Comparison of ENCODE assay signal across 8 cellular contexts in genomic region chr17:29219378-29220047, GRCh38. TPM values are rescaled to one million over a fixed set of nuclear protein-coding genes. Genes with fewer than 3 reads are reported as not detected.
DNase-seq lines count a peak whose midpoint lies in the region; ATAC-seq, FAIRE-seq and TF ChIP-seq lines count a peak whose summit lies in the region.

No MANE protein-coding gene starts in this region.

- H3K4me1 Mint-ChIP-seq in WTC11, result peaks cover 6% of the 10 kb centered on the region

- no peak overlapping the region for H3K4me3 Mint-ChIP-seq in WTC11

- no peak for FAIRE-seq in bronchial epithelial cell (lab: Jason Lieb, UNC)

- ATAC-seq in GM21723 (IDR thresholded peaks at IDR 0.05; ENCODE audit: unreplicated experiment), result peak; percentile 63
- peak; percentile 97 for ATAC-seq in WTC11
- no peak for ATAC-seq in HG02642 (IDR thresholded peaks at IDR 0.05; ENCODE audit: poor library complexity, unreplicated experiment)

- no peaks in the 10 kb centered on the region for H3K36me3 ChIP-seq in bronchial epithelial cell (ENCODE audit: control insufficient read depth, insufficient read depth, low read length)

- no peaks in the 10 kb centered on the region for H3K36me3 Mint-ChIP-seq in WTC11

- TF ChIP-seq CTCF in WTC11 (IDR thresholded peaks at IDR 0.05) (peak; percentile 82), bronchial epithelial cell (IDR thresholded peaks at IDR 0.05; ENCODE audit: insufficient read depth, low read length, severe bottlenecking) (peak; percentile 84)

- POLR2A ChIA-PET in WTC11 (lab: Charles Lee), result no interaction called here

- CTCF ChIA-PET in WTC11 (lab: Charles Lee), result interaction anchor here (0.7 to 8.5 kb wide), 33 partner anchors 8 to 317 kb away, joined by 3 to 222 read pairs (median 4); partner anchors contain the start of genes MYO18A and NUFIP2

- no peak overlapping the region for H3K4me3 ChIP-seq in bronchial epithelial cell (ENCODE audit: low read depth, low read length)

- peak in 12 of 14 donors; percentile 47 to 86 (median 74) for DNase-seq in C1 segment of cervical spinal cord (lab: John Stamatoyannopoulos, UW)
- peak; percentile 69 for DNase-seq in NCI-H2171 (lab: John Stamatoyannopoulos, UW)
- DNase-seq in WTC11 (ENCODE audit: low spot score), result peak; percentile 89
- DNase-seq in bronchial epithelial cell (ENCODE audit: low read depth), result peak; percentile 44
- DNase-seq in islet precursor cell, result peak; percentile 93
- peak; percentile 54 to 58 (median 56) for DNase-seq in stimulated activated CD4-positive, alpha-beta T cell treated with anti-CD3 and anti-CD28 coated beads, Interleukin-1b, Interleukin-23, amount 100 ng/mL, for 24 hours (ENCODE audit: low read depth in 4 of 4, low spot score in 1 of 4)

- H3K27ac Mint-ChIP-seq in WTC11, result no peak overlapping the region

- H3K9me3 Mint-ChIP-seq in WTC11, result no peaks in the 10 kb centered on the region

- no peaks in the 10 kb centered on the region for H3K27me3 Mint-ChIP-seq in WTC11 (ENCODE audit: low read depth)

- no peaks in the 10 kb centered on the region for H3K27me3 ChIP-seq in bronchial epithelial cell (ENCODE audit: control insufficient read depth, insufficient read depth, low read length)

TF ChIP-seq in WTC11, 78 proteins besides CTCF, POLR2A, EP300 and RAD21:
- TF ChIP-seq, protein P1, sequence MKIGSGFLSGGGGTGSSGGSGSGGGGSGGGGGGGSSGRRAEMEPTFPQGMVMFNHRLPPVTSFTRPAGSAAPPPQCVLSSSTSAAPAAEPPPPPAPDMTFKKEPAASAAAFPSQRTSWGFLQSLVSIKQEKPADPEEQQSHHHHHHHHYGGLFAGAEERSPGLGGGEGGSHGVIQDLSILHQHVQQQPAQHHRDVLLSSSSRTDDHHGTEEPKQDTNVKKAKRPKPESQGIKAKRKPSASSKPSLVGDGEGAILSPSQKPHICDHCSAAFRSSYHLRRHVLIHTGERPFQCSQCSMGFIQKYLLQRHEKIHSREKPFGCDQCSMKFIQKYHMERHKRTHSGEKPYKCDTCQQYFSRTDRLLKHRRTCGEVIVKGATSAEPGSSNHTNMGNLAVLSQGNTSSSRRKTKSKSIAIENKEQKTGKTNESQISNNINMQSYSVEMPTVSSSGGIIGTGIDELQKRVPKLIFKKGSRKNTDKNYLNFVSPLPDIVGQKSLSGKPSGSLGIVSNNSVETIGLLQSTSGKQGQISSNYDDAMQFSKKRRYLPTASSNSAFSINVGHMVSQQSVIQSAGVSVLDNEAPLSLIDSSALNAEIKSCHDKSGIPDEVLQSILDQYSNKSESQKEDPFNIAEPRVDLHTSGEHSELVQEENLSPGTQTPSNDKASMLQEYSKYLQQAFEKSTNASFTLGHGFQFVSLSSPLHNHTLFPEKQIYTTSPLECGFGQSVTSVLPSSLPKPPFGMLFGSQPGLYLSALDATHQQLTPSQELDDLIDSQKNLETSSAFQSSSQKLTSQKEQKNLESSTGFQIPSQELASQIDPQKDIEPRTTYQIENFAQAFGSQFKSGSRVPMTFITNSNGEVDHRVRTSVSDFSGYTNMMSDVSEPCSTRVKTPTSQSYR (CRISPR knock-in tag; IDR thresholded peaks at IDR 0.05), result no peak
- TF ChIP-seq, protein P2, sequence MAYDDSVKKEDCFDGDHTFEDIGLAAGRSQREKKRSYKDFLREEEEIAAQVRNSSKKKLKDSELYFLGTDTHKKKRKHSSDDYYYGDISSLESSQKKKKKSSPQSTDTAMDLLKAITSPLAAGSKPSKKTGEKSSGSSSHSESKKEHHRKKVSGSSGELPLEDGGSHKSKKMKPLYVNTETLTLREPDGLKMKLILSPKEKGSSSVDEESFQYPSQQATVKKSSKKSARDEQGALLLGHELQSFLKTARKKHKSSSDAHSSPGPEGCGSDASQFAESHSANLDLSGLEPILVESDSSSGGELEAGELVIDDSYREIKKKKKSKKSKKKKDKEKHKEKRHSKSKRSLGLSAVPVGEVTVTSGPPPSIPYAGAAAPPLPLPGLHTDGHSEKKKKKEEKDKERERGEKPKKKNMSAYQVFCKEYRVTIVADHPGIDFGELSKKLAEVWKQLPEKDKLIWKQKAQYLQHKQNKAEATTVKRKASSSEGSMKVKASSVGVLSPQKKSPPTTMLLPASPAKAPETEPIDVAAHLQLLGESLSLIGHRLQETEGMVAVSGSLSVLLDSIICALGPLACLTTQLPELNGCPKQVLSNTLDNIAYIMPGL (CRISPR knock-in tag; IDR thresholded peaks at IDR 0.05), result 0 out of 2 replicates have a peak, but pooled peaks have one; percentile 41

RNA-seq across cellular contexts. Expression of gene CRYBA1, which starts 27.1 kb away (rescaled TPM):
- total RNA-seq in WTC11 (2021) (not detected in 3 replicates), bronchial epithelial cell (not detected in 2 replicates)

RNA-seq across cellular contexts. Expression of gene MYO18A, which starts 39.3 kb away (rescaled TPM):
- total RNA-seq in WTC11 (2021) (38.5 to 54.9 TPM (median 42.5 TPM) in 3 replicates), bronchial epithelial cell (23.4 and 57.6 TPM in 2 replicates)
